8 cellular contexts compared by ENCODE assay signal in the genomic region with DNA sequence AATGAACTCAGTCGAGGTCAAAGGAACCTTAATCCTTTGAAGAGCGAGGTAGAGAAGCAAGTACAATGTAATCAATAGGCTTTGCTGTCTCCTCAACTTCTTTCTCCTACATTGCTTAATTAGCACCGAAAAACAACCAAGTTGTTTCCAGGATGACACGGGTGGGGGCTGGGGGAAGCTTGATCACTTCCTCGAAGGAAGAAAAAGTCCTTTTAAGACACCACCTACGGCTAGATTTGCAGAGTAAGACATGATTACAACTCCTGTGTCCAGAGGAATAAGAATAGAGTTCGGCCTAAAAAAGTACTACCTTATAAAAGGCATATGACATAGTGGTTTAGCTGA. TPM values are rescaled to one million over a fixed set of nuclear protein-coding genes. Genes with fewer than 3 reads are reported as not detected.
DNase-seq lines count a peak whose midpoint lies in the region; ATAC-seq and TF ChIP-seq lines count a peak whose summit lies in the region.

No MANE protein-coding gene starts in this region.

- no peaks in the 10 kb centered on the region for H3K9me3 ChIP-seq in thyroid gland

- H3K36me3 ChIP-seq in brain microvascular endothelial cell (replicated peaks), result no peaks in the 10 kb centered on the region
- no peaks in the 10 kb centered on the region for H3K36me3 ChIP-seq in thyroid gland

- ATAC-seq in HG02588 (IDR thresholded peaks at IDR 0.05; ENCODE audit: unreplicated experiment), result no peak
- no peak for ATAC-seq in GM21367 (IDR thresholded peaks at IDR 0.05; ENCODE audit: unreplicated experiment)

- H3K4me1 ChIP-seq in thyroid gland, result peaks cover 0 to 4% of the 10 kb centered on the region in 2 donors

- in situ Hi-C loops in brain microvascular endothelial cell (cut with HindIII; ENCODE audit: low pct_ligation_motif_present, low sequenced_read_pairs), result no loop called here

- TF ChIP-seq POLR2A in lower leg skin (IDR thresholded peaks at IDR 0.05) (no peak), thyroid gland (IDR thresholded peaks at IDR 0.05) (no peak)

- intact Hi-C loops in lower leg skin (cut with DNase I; ENCODE audit: low total_unique reads), result loop anchor here (2.0 to 10.0 kb wide), 5 partner anchors 99 to 519 kb away; no protein-coding TSS in a partner anchor
- intact Hi-C loops in thyroid gland (cut with DNase I), result loop anchor here (5.0 to 10.0 kb wide), 2 partner anchors 157 to 519 kb away; no protein-coding TSS in a partner anchor

- H3K27me3 ChIP-seq in brain microvascular endothelial cell (replicated peaks) (no peaks in the 10 kb centered on the region), thyroid gland (no peaks in the 10 kb centered on the region)

- TF ChIP-seq CTCF in brain microvascular endothelial cell (IDR thresholded peaks at IDR 0.05; ENCODE audit: low read depth, low read length, missing control alignments) (no peak), lower leg skin (IDR thresholded peaks at IDR 0.05) (no peak), thyroid gland (IDR thresholded peaks at IDR 0.05) (no peak)

- H3K4me3 ChIP-seq in brain microvascular endothelial cell (ENCODE audit: low read depth, low read length) (peak overlapping the region; percentile 80), lower leg skin (ENCODE audit: low read depth, poor library complexity, severe bottlenecking) (peak overlapping the region; percentile 35), thyroid gland (replicated peaks in 1 of 3) (peak overlapping the region in 2 of 3 donors; percentile 6 to 74)

- 3 to 5% methylated on average over 7 of the region's 7 CpGs for WGBS in lower leg skin, 2 donors
- WGBS in thyroid gland, 2 donors, result 3 to 4% methylated on average over 7 of the region's 7 CpGs

- DNase-seq in NCI-H510A treated with DMSO at 0.1 percent for 48 hours (lab: John Stamatoyannopoulos, UW) (peak; percentile 83), NCI-H510A (lab: John Stamatoyannopoulos, UW) (no peak), NCI-H526 (lab: John Stamatoyannopoulos, UW) (peak; percentile 19 to 48), brain microvascular endothelial cell (no peak), lower leg skin (ENCODE audit: low spot score in 2 of 2) (no peak), thyroid gland (peak in 1 of 2 donors; percentile 40)

- H3K27ac ChIP-seq in brain microvascular endothelial cell (peak overlapping the region; percentile 99), thyroid gland (peak overlapping the region; percentile 94 to 100 (median 100))

RNA-seq across cellular contexts. Expression of gene ARRDC3, which starts 0.8 kb away (rescaled TPM):
- total RNA-seq in lower leg skin, result 100 to 1,000 TPM in 1 of 4 donors, 10 to 100 TPM in 3; 67.1 to 119 (median 76.1) TPM
- total RNA-seq in thyroid gland, result 100 to 1,000 TPM; 168 to 289 (median 228) TPM

Comparison
In these comparisons a context has a peak if more than half of its experiments do, and no peak if none do; other contexts are left out.
1. DNase-seq: peak in NCI-H510A treated with DMSO at 0.1 percent for 48 hours (single experiment) and NCI-H526 (2 of 2); none in NCI-H510A (single experiment), brain microvascular endothelial cell (single experiment) and lower leg skin (0 of 2).
2. Peak in every context shown above with its lines, with median percentiles within 50 percentile points of each other: H3K4me3 ChIP-seq.